Comparison of ENCODE assay signal across 8 cellular contexts in genomic region chr12:63151061-63151897, GRCh38. TPM values are rescaled to one million over a fixed set of nuclear protein-coding genes. Genes with fewer than 3 reads are reported as not detected.
DNase-seq lines count a peak whose midpoint lies in the region; ATAC-seq lines count a peak whose summit lies in the region.

AVPR1A (minus strand) TSS chr12:63151201; CDS start chr12:63150836, 365 bp downstream.

- DNase-seq in activated T-cell treated with anti-CD3 and anti-CD28 coated beads, Interleukin-2, amount 50 U/mL, for 72 hours = no peak
- DNase-seq in activated T-cell treated with anti-CD3 and anti-CD28 coated beads for 4 hours = no peak
- DNase-seq in activated naive CD8-positive, alpha-beta T cell treated with anti-CD3 and anti-CD28 coated beads for 36 hours = no peak
- DNase-seq in SKM-1 treated with dmso at 0.1 percent for 144 hours (lab: John Stamatoyannopoulos, UW; ENCODE audit: unreplicated experiment) = no peak
- DNase-seq in stimulated activated CD4-positive, alpha-beta T cell treated with anti-CD3 and anti-CD28 coated beads, Interleukin-1b, Interleukin-23, amount 100 ng/mL, for 48 hours = no peak

- H3K27me3 Mint-ChIP-seq in activated T-cell treated with anti-CD3 and anti-CD28 coated beads, Interleukin-2, amount 50 U/mL, for 72 hours (ENCODE audit: low read depth) = peaks cover 55% of the 10 kb centered on the region
- H3K27me3 Mint-ChIP-seq in activated naive CD8-positive, alpha-beta T cell treated with anti-CD3 and anti-CD28 coated beads for 36 hours = peaks cover 70% of the 10 kb centered on the region

- peak within 1 kb of the TSS; percentile 73 to 78 for H3K4me3 Mint-ChIP-seq in activated T-cell treated with anti-CD3 and anti-CD28 coated beads, Interleukin-2, amount 50 U/mL, for 72 hours
- H3K4me3 Mint-ChIP-seq in activated naive CD8-positive, alpha-beta T cell treated with anti-CD3 and anti-CD28 coated beads for 36 hours = peak within 1 kb of the TSS; percentile 53

- H3K27ac Mint-ChIP-seq in activated T-cell treated with anti-CD3 and anti-CD28 coated beads, Interleukin-2, amount 50 U/mL, for 72 hours = peak within 1 kb of the TSS; percentile 9
- no peak within 1 kb of the TSS for H3K27ac Mint-ChIP-seq in activated naive CD8-positive, alpha-beta T cell treated with anti-CD3 and anti-CD28 coated beads for 36 hours

- peak within 1 kb of the TSS in 5 of 21 experiments; percentile 2 to 62 (median 29) for H3K27ac ChIP-seq in skin epidermis

- no peak for ATAC-seq in activated T-cell treated with anti-CD3 and anti-CD28 coated beads, Interleukin-2, amount 50 U/mL, for 72 hours (replicated peaks in 1 of 2)
- no peak for ATAC-seq in GM18498 (IDR thresholded peaks at IDR 0.05; ENCODE audit: unreplicated experiment)

- peaks cover 28% of the 10 kb centered on the region for H3K4me1 Mint-ChIP-seq in activated T-cell treated with anti-CD3 and anti-CD28 coated beads, Interleukin-2, amount 50 U/mL, for 72 hours (ENCODE audit: low read depth)
- peaks cover 10% of the 10 kb centered on the region for H3K4me1 Mint-ChIP-seq in activated naive CD8-positive, alpha-beta T cell treated with anti-CD3 and anti-CD28 coated beads for 36 hours

- peaks cover 4 to 5% of the 10 kb centered on the region in 2 donors for H3K36me3 Mint-ChIP-seq in activated T-cell treated with anti-CD3 and anti-CD28 coated beads, Interleukin-2, amount 50 U/mL, for 72 hours (ENCODE audit: insufficient read depth in 2 of 2)
- H3K36me3 Mint-ChIP-seq in activated naive CD8-positive, alpha-beta T cell treated with anti-CD3 and anti-CD28 coated beads for 36 hours = no peaks in the 10 kb centered on the region

- H3K4me3 ChIP-seq in iPS-11a (ENCODE audit: low read depth, low read length) (peak within 1 kb of the TSS; percentile 56), skin epidermis (peak within 1 kb of the TSS; percentile 8 to 36 (median 20))

- H3K9me3 Mint-ChIP-seq in activated T-cell treated with anti-CD3 and anti-CD28 coated beads, Interleukin-2, amount 50 U/mL, for 72 hours = no peaks in the 10 kb centered on the region
- no peaks in the 10 kb centered on the region for H3K9me3 Mint-ChIP-seq in activated naive CD8-positive, alpha-beta T cell treated with anti-CD3 and anti-CD28 coated beads for 36 hours

RNA-seq across cellular contexts. Expression of gene AVPR1A, which starts in this region (rescaled TPM):
- not detected for total RNA-seq in activated T-cell treated with anti-CD3 and anti-CD28 coated beads, Interleukin-2, amount 50 U/mL, for 72 hours
- not detected for total RNA-seq in activated naive CD8-positive, alpha-beta T cell treated with anti-CD3 and anti-CD28 coated beads for 36 hours
